In genomic region chr11:133360860-133361688, GRCh38 we compare ENCODE assay signal across 26 cellular contexts.
"Had no signal": no experiment of that assay in that cellular context is flagged by ENCODE, and none has a peak within 500 bp of the region (broad histone marks: within the 10 kb centered on the region; RNA-seq: fewer than 3 reads in every experiment).

No MANE protein-coding gene starts in this region.

- H2AFZ ChIP-seq: hepatocyte had no signal

- H3K79me2 ChIP-seq: hepatocyte had no signal

- H3K27ac ChIP-seq: hepatocyte, left ventricle myocardium inferior, pancreas, prostate gland, skin epidermis, stomach, testis, tibial artery, upper lobe of right lung had no signal

- H3K4me1 Mint-ChIP-seq: memory B cell; naive thymus-derived CD4-positive, alpha-beta T cell; stimulated activated naive B cell treated with anti-CD40 and anti-IgM and Interleukin-4, amounts not matched to agents 10 μg/mL and 1 μg/mL and 100 μg/mL, for 72 hours had no signal

- H3K36me3 ChIP-seq: left ventricle myocardium inferior, pancreas, prostate gland, stomach, tibial artery, upper lobe of right lung had no signal

- H3K4me1 ChIP-seq: left ventricle myocardium inferior, pancreas, prostate gland, stomach, testis, tibial artery, upper lobe of right lung had no signal

- H3K4me3 ChIP-seq: hepatocyte, left ventricle myocardium inferior, lung, mucosa of descending colon, pancreas, prostate gland, skin epidermis, stomach, testis, tibial artery, upper lobe of right lung had no signal

- H3K27me3 Mint-ChIP-seq: memory B cell; natural killer cell treated with Interleukin-12 subunit alpha and Interleukin-12 subunit beta and Interleukin-15 and Interleukin-18, amount 100 ng/mL, for 72 hours; stimulated activated naive B cell treated with anti-CD40 and anti-IgM and Interleukin-4, amounts not matched to agents 10 μg/mL and 1 μg/mL and 100 μg/mL, for 72 hours had no signal

- H3K27ac Mint-ChIP-seq: memory B cell; naive thymus-derived CD4-positive, alpha-beta T cell; natural killer cell treated with Interleukin-12 subunit alpha and Interleukin-12 subunit beta and Interleukin-15 and Interleukin-18, amount 100 ng/mL, for 72 hours; stimulated activated naive B cell treated with anti-CD40 and anti-IgM and Interleukin-4, amounts not matched to agents 10 μg/mL and 1 μg/mL and 100 μg/mL, for 72 hours had no signal

- H3K36me3 Mint-ChIP-seq: memory B cell; naive thymus-derived CD4-positive, alpha-beta T cell; natural killer cell treated with Interleukin-12 subunit alpha and Interleukin-12 subunit beta and Interleukin-15 and Interleukin-18, amount 100 ng/mL, for 72 hours; stimulated activated naive B cell treated with anti-CD40 and anti-IgM and Interleukin-4, amounts not matched to agents 10 μg/mL and 1 μg/mL and 100 μg/mL, for 72 hours had no signal

- H3K4me3 Mint-ChIP-seq: memory B cell; naive thymus-derived CD4-positive, alpha-beta T cell; natural killer cell treated with Interleukin-12 subunit alpha and Interleukin-12 subunit beta and Interleukin-15 and Interleukin-18, amount 100 ng/mL, for 72 hours; stimulated activated naive B cell treated with anti-CD40 and anti-IgM and Interleukin-4, amounts not matched to agents 10 μg/mL and 1 μg/mL and 100 μg/mL, for 72 hours had no signal

- H3K27me3 ChIP-seq: hepatocyte, pancreas, stomach, testis, tibial artery, upper lobe of right lung had no signal

- H3K4me2 ChIP-seq: hepatocyte had no signal

- DNase-seq: islet precursor cell; left ventricle myocardium inferior; midbrain; mucosa of descending colon; naive thymus-derived CD4-positive, alpha-beta T cell; nucleus accumbens; retina; right cardiac atrium; stimulated activated CD4-positive, alpha-beta T cell treated with anti-CD3 and anti-CD28 coated beads, Interleukin-12 subunit alpha, Interleukin-12 subunit beta, amount 100 ng/mL, for 4 hours; stimulated activated CD4-positive, alpha-beta T cell treated with anti-CD3 and anti-CD28 coated beads, Interleukin-15, amount 100 ng/mL, for 24 hours; stimulated activated CD4-positive, alpha-beta T cell treated with anti-CD3 and anti-CD28 coated beads, Interleukin-2, amount 100 ng/mL, for 24 hours; stimulated activated CD4-positive, alpha-beta T cell treated with anti-CD3 and anti-CD28 coated beads, Interleukin-4, amount 100 ng/mL, for 1 hour; stimulated activated naive B cell treated with anti-CD40 and anti-IgM and Interleukin-4, amounts not matched to agents 10 μg/mL and 1 μg/mL and 100 μg/mL, for 72 hours; stimulated activated naive CD8-positive, alpha-beta T cell treated with anti-CD3 and anti-CD28 coated beads, Interleukin-15, Interleukin-2, amounts not matched to agents 100 U/mL and 50 U/mL, for 24 hours; stomach; testis; tibial artery; trophoblast cell; upper lobe of right lung had no signal

- H3K9me3 ChIP-seq: left ventricle myocardium inferior, mucosa of descending colon, pancreas, prostate gland, stomach, testis, upper lobe of right lung had no signal
